10 cellular contexts compared by ENCODE assay signal in the genomic region with DNA sequence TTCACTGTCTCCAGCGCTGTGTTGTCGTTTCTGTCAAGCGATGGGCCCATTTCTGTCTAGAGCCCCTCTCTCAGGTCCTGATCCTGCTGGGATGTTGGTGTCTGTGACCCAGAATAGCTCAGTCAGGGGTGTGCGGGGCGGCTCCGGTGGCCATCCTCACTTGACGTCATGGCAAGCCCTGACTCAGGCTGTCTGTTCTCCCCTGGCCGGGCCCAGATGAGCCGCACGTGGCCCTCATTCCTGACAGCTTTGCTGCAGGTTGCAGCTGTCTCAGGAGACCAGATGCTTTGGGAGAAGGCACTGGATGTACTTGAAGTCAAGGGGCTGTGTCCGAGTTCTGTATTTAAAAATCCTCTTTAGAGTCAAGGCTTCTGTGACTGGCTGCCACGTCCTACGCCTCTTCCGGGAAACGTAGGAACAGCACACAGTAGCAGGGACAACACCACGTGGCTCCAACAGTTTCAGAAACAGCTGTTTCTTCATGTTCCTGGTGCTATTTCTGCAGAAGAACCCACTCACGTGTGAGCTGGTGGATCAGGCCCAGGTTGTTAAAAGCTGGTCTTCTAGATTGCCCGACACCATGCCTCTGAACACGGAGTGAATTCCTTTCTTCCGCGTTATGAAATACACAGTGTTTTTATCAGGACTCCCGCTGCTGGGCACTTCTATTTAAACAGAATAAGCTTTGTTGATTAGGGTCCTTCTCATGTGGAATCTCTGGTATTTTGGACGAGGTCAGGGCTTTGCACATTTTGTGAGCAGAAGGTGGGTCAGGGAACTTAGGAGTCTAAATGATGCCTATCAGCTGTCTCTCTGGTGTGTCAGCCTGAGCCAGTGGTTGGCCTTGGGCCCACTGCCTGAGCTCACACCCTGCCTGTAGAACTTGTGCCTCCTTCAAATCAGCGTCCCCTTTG. TPM values are rescaled to one million over a fixed set of nuclear protein-coding genes. Genes with fewer than 3 reads are reported as not detected.
DNase-seq lines count a peak whose midpoint lies in the region; TF ChIP-seq lines count a peak whose summit lies in the region.
"Had no signal": no experiment of that assay in that cellular context is flagged by ENCODE, and none has a peak within 500 bp of the region (broad histone marks: within the 10 kb centered on the region; RNA-seq: fewer than 3 reads in every experiment).

No MANE protein-coding gene starts in this region.

- H3K27ac Mint-ChIP-seq in CD8-positive, alpha-beta memory T cell = no peak overlapping the region

- H3K4me1 ChIP-seq in breast epithelium = peaks cover 0 to 11% of the 10 kb centered on the region in 2 donors
- H3K4me1 ChIP-seq in liver (ENCODE audit: control insufficient read depth in 4 of 4, insufficient read depth in 4 of 4, low read length in 3 of 4) = peaks cover 0 to 14% (median 3%) of the 10 kb centered on the region in 4 donors
- peaks cover 24% of the 10 kb centered on the region for H3K4me1 ChIP-seq in testis
- H3K4me1 ChIP-seq in CD8-positive, alpha-beta memory T cell (ENCODE audit: insufficient read depth, low read length) = no peaks in the 10 kb centered on the region

- POLR2A ChIA-PET in CD8-positive, alpha-beta memory T cell (lab: Charles Lee) = no interaction called here

- H3K9me3 Mint-ChIP-seq in CD8-positive, alpha-beta memory T cell = no peaks in the 10 kb centered on the region
- H3K9me3 Mint-ChIP-seq: brain had no signal

- H3K4me1 Mint-ChIP-seq in CD8-positive, alpha-beta memory T cell = no peaks in the 10 kb centered on the region

- no peak for TF ChIP-seq RAD21 in liver (IDR thresholded peaks at IDR 0.05)

- TF ChIP-seq CTCF in breast epithelium (IDR thresholded peaks at IDR 0.05) (no peak), liver (IDR thresholded peaks at IDR 0.05; ENCODE audit: low read depth, low read length, missing input control) (no peak), testis (IDR thresholded peaks at IDR 0.05) (no peak)

- TF ChIP-seq POLR2A in breast epithelium (IDR thresholded peaks at IDR 0.05) (no peak), testis (IDR thresholded peaks at IDR 0.05) (no peak)

- H3K27ac ChIP-seq in breast epithelium (peak overlapping the region; percentile 50 to 89), liver (ENCODE audit: low read depth in 1 of 2, low read length in 2 of 2) (peak overlapping the region; percentile 42 to 70), testis (peak overlapping the region; percentile 65 to 92)
- H3K27ac ChIP-seq in CD8-positive, alpha-beta memory T cell (ENCODE audit: low read depth, low read length) = no peak overlapping the region

- intact Hi-C loops in breast epithelium (cut with DNase I; ENCODE audit: low total_unique reads) = loop anchor here (10.0 kb wide), 1 partner anchor 87 kb away; no protein-coding TSS in a partner anchor
- intact Hi-C loops in testis (cut with DNase I; ENCODE audit: low total_unique reads) = loop anchor here (2.0 kb wide), 1 partner anchor 53 kb away; no protein-coding TSS in a partner anchor

- DNase-seq in LHCN-M2 (ENCODE audit: low read depth) = peak; percentile 92
- DNase-seq in breast epithelium (ENCODE audit: low spot score in 2 of 2) = no peak
- peak; percentile 89 for DNase-seq in testis
- DNase-seq in SIG-M5 (lab: John Stamatoyannopoulos, UW) = no peak
- DNase-seq in islet precursor cell = no peak
- no peak for DNase-seq in UCSD-AML1 (lab: John Stamatoyannopoulos, UW; ENCODE audit: unreplicated experiment)
- DNase-seq in CD8-positive, alpha-beta memory T cell = no peak
- DNase-seq: activated CD4-positive, alpha-beta T cell treated with anti-CD3 and anti-CD28 coated beads, Interleukin-2, amount 50 U/mL, for 48 hours had no signal

- H3K4me3 ChIP-seq in breast epithelium = peak overlapping the region in 1 of 3 donors; percentile 19
- H3K4me3 ChIP-seq in liver (ENCODE audit: low read depth in 1 of 3, low read length in 3 of 3) = no peak overlapping the region
- H3K4me3 ChIP-seq in testis = no peak overlapping the region
- H3K4me3 ChIP-seq in CD8-positive, alpha-beta memory T cell (ENCODE audit: low read length) = no peak overlapping the region

- WGBS in liver = 72% methylated on average over 24 of the region's 24 CpGs
- 41 to 45% methylated on average over 14 to 24 of the region's 24 CpGs for WGBS in testis, 2 donors

- CTCF ChIA-PET in CD8-positive, alpha-beta memory T cell (lab: Charles Lee) = interaction anchor here (0.7 to 3.7 kb wide), 5 partner anchors 9 to 86 kb away, joined by 3 to 18 read pairs (median 4); no protein-coding TSS in a partner anchor

- H3K9me3 ChIP-seq in breast epithelium = no peaks in the 10 kb centered on the region
- H3K9me3 ChIP-seq in liver (ENCODE audit: control insufficient read depth in 4 of 4, low read length in 3 of 4) = no peaks in the 10 kb centered on the region
- no peaks in the 10 kb centered on the region for H3K9me3 ChIP-seq in testis
- no peaks in the 10 kb centered on the region for H3K9me3 ChIP-seq in CD8-positive, alpha-beta memory T cell (ENCODE audit: low read length)

- no peak overlapping the region for H3K9ac ChIP-seq in liver (ENCODE audit: low read depth in 1 of 2, low read length in 2 of 2)

- no peaks in the 10 kb centered on the region for H3K27me3 ChIP-seq in breast epithelium
- H3K27me3 ChIP-seq in liver (ENCODE audit: control insufficient read depth in 4 of 4, insufficient read depth in 4 of 4, low read length in 3 of 4) = no peaks in the 10 kb centered on the region
- H3K27me3 ChIP-seq in testis = no peaks in the 10 kb centered on the region
- no peaks in the 10 kb centered on the region for H3K27me3 ChIP-seq in CD8-positive, alpha-beta memory T cell (ENCODE audit: insufficient read depth, low read length, poor library complexity, severe bottlenecking)

- no peak overlapping the region for H3K4me3 Mint-ChIP-seq in CD8-positive, alpha-beta memory T cell
- H3K4me3 Mint-ChIP-seq: brain had no signal

- H3K27me3 Mint-ChIP-seq in CD8-positive, alpha-beta memory T cell = no peaks in the 10 kb centered on the region

- H3K36me3 ChIP-seq in breast epithelium (no peaks in the 10 kb centered on the region), liver (ENCODE audit: control insufficient read depth in 4 of 4, insufficient read depth in 3 of 4, low read depth in 1 of 4, low read length in 3 of 4) (no peaks in the 10 kb centered on the region), testis (ENCODE audit: low read depth, missing control alignments) (no peaks in the 10 kb centered on the region)
- no peaks in the 10 kb centered on the region for H3K36me3 ChIP-seq in CD8-positive, alpha-beta memory T cell (ENCODE audit: insufficient read depth, low read length)

- no peaks in the 10 kb centered on the region for H3K36me3 Mint-ChIP-seq in CD8-positive, alpha-beta memory T cell
- H3K36me3 Mint-ChIP-seq: brain had no signal

TF ChIP-seq in liver, 16 proteins besides CTCF, POLR2A, EP300 and RAD21:
- TF ChIP-seq MAX (IDR thresholded peaks at IDR 0.05) (no peak), NR2F2 (IDR thresholded peaks at IDR 0.05) (no peak), FOXA1 (IDR thresholded peaks at IDR 0.05) (no peak), HNF4A (conservative IDR thresholded peaks at IDR 0.05) (no peak), ATF3 (IDR thresholded peaks at IDR 0.05) (no peak), JUND (IDR thresholded peaks at IDR 0.05) (no peak)
- TF ChIP-seq, protein P1, sequence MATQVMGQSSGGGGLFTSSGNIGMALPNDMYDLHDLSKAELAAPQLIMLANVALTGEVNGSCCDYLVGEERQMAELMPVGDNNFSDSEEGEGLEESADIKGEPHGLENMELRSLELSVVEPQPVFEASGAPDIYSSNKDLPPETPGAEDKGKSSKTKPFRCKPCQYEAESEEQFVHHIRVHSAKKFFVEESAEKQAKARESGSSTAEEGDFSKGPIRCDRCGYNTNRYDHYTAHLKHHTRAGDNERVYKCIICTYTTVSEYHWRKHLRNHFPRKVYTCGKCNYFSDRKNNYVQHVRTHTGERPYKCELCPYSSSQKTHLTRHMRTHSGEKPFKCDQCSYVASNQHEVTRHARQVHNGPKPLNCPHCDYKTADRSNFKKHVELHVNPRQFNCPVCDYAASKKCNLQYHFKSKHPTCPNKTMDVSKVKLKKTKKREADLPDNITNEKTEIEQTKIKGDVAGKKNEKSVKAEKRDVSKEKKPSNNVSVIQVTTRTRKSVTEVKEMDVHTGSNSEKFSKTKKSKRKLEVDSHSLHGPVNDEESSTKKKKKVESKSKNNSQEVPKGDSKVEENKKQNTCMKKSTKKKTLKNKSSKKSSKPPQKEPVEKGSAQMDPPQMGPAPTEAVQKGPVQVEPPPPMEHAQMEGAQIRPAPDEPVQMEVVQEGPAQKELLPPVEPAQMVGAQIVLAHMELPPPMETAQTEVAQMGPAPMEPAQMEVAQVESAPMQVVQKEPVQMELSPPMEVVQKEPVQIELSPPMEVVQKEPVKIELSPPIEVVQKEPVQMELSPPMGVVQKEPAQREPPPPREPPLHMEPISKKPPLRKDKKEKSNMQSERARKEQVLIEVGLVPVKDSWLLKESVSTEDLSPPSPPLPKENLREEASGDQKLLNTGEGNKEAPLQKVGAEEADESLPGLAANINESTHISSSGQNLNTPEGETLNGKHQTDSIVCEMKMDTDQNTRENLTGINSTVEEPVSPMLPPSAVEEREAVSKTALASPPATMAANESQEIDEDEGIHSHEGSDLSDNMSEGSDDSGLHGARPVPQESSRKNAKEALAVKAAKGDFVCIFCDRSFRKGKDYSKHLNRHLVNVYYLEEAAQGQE (IDR thresholded peaks at IDR 0.05) = no peak

RNA-seq across cellular contexts. Expression of gene NTSR2, which starts 28.3 kb away (rescaled TPM):
- not detected in 2 replicates for total RNA-seq in LHCN-M2 (2014; rRNA removed)
- not detected for polyA plus RNA-seq in LHCN-M2 (2012)
- total RNA-seq in breast epithelium = under 1 TPM in 1 of 3 donors, not detected in 2; 0.32 TPM
- not detected for total RNA-seq in liver
- polyA plus RNA-seq in liver = not detected
- under 1 TPM; 0.47 to 0.68 TPM for total RNA-seq in testis
- not detected for polyA plus RNA-seq in testis (ENCODE audit: insufficient read depth, low read depth, low replicate concordance)
- not detected for total RNA-seq in CD8-positive, alpha-beta memory T cell
- not detected for polyA plus RNA-seq in CD8-positive, alpha-beta memory T cell

RNA-seq across cellular contexts. Expression of gene LPIN1, which starts 48.2 kb away (rescaled TPM):
- total RNA-seq in LHCN-M2 (2014; rRNA removed) = 12.1 and 15.7 TPM in 2 replicates
- polyA plus RNA-seq in LHCN-M2 (2012) = 6.0 TPM
- 100 to 1,000 TPM in 1 of 3 donors, 10 to 100 TPM in 2; 78.6 to 106 (median 82.6) TPM for total RNA-seq in breast epithelium
- 10 to 100 TPM; 10.1 to 27.4 TPM for total RNA-seq in liver
- polyA plus RNA-seq in liver = 10 to 100 TPM; 12.3 to 14.6 TPM
- total RNA-seq in testis = 100 to 1,000 TPM in 1 of 2 donors, 10 to 100 TPM in 1; 90.0 to 198 TPM
- 169 TPM for polyA plus RNA-seq in testis (ENCODE audit: insufficient read depth, low read depth, low replicate concordance)
- 10 to 100 TPM; 34.8 to 37.1 TPM for total RNA-seq in CD8-positive, alpha-beta memory T cell
- 25.7 TPM for polyA plus RNA-seq in CD8-positive, alpha-beta memory T cell

Comparison
In these comparisons a context has a peak if more than half of its experiments do, and no peak if none do; other contexts are left out.
1. DNase-seq: peak in LHCN-M2 (single experiment) and testis (single experiment); none in breast epithelium (0 of 2), SIG-M5 (single experiment), islet precursor cell (single experiment), UCSD-AML1 (single experiment) and CD8-positive, alpha-beta memory T cell (0 of 5).